11 cellular contexts compared by ENCODE assay signal in genomic region chr18:35998967-35999366, GRCh38.
DNase-seq lines count a peak whose midpoint lies in the region; ATAC-seq and TF ChIP-seq lines count a peak whose summit lies in the region.
"Had no signal": no experiment of that assay in that cellular context is flagged by ENCODE, and none has a peak within 500 bp of the region (broad histone marks: within the 10 kb centered on the region; RNA-seq: fewer than 3 reads in every experiment).

No MANE protein-coding gene starts in this region.

- no peak overlapping the region for H2AFZ ChIP-seq in OCI-LY1 (ENCODE audit: low read length)

- no peaks in the 10 kb centered on the region for H3K9me3 ChIP-seq in OCI-LY1 (ENCODE audit: low read length)

- H3K79me2 ChIP-seq in OCI-LY1 (ENCODE audit: insufficient read depth, low read length): no peaks in the 10 kb centered on the region

- no peaks in the 10 kb centered on the region for H3K27me3 Mint-ChIP-seq in natural killer cell (ENCODE audit: low read depth in 2 of 2)
- H3K27me3 Mint-ChIP-seq in natural killer cell treated with Interleukin-12 subunit alpha and Interleukin-12 subunit beta and Interleukin-15 and Interleukin-18, amount 100 ng/mL, for 72 hours: no peaks in the 10 kb centered on the region
- H3K27me3 Mint-ChIP-seq: activated naive CD8-positive, alpha-beta T cell treated with anti-CD3 and anti-CD28 coated beads for 36 hours had no signal

- H3K27ac ChIP-seq in OCI-LY1 (ENCODE audit: low read depth, low read length, poor library complexity, severe bottlenecking): no peak overlapping the region

- H3K4me3 Mint-ChIP-seq in natural killer cell: no peak overlapping the region
- H3K4me3 Mint-ChIP-seq in natural killer cell treated with Interleukin-12 subunit alpha and Interleukin-12 subunit beta and Interleukin-15 and Interleukin-18, amount 100 ng/mL, for 72 hours: no peak overlapping the region
- H3K4me3 Mint-ChIP-seq: activated naive CD8-positive, alpha-beta T cell treated with anti-CD3 and anti-CD28 coated beads for 36 hours had no signal

- no peak overlapping the region for H3K27ac Mint-ChIP-seq in natural killer cell
- no peak overlapping the region for H3K27ac Mint-ChIP-seq in natural killer cell treated with Interleukin-12 subunit alpha and Interleukin-12 subunit beta and Interleukin-15 and Interleukin-18, amount 100 ng/mL, for 72 hours
- H3K27ac Mint-ChIP-seq: activated naive CD8-positive, alpha-beta T cell treated with anti-CD3 and anti-CD28 coated beads for 36 hours had no signal

- H3K9me3 Mint-ChIP-seq in natural killer cell: no peaks in the 10 kb centered on the region
- no peaks in the 10 kb centered on the region for H3K9me3 Mint-ChIP-seq in natural killer cell treated with Interleukin-12 subunit alpha and Interleukin-12 subunit beta and Interleukin-15 and Interleukin-18, amount 100 ng/mL, for 72 hours
- H3K9me3 Mint-ChIP-seq: activated naive CD8-positive, alpha-beta T cell treated with anti-CD3 and anti-CD28 coated beads for 36 hours had no signal

- H3F3A ChIP-seq in OCI-LY1 (ENCODE audit: insufficient read depth, low read length): no peaks in the 10 kb centered on the region

- no peaks in the 10 kb centered on the region for H3K36me3 ChIP-seq in OCI-LY1 (ENCODE audit: insufficient read depth, low read length)

- intact Hi-C loops in natural killer cell (cut with micrococcal nuclease): no loop called here

- no peaks in the 10 kb centered on the region for H3K36me3 Mint-ChIP-seq in natural killer cell
- H3K36me3 Mint-ChIP-seq in natural killer cell treated with Interleukin-12 subunit alpha and Interleukin-12 subunit beta and Interleukin-15 and Interleukin-18, amount 100 ng/mL, for 72 hours: no peaks in the 10 kb centered on the region
- H3K36me3 Mint-ChIP-seq: activated naive CD8-positive, alpha-beta T cell treated with anti-CD3 and anti-CD28 coated beads for 36 hours had no signal

- no peaks in the 10 kb centered on the region for H3K9me2 ChIP-seq in OCI-LY1 (ENCODE audit: low read depth, low read length)

- DNase-seq in natural killer cell (no peak), epithelial cell of proximal tubule (ENCODE audit: low read depth) (no peak), HPDE6-E6E7 (ENCODE audit: extremely low spot score) (no peak), GF-D8 (lab: John Stamatoyannopoulos, UW) (no peak)
- no peak for DNase-seq in natural killer cell treated with Interleukin-12 subunit alpha and Interleukin-12 subunit beta and Interleukin-15 and Interleukin-18, amount 100 ng/mL, for 72 hours (ENCODE audit: low spot score)
- no peak for DNase-seq in stimulated activated CD4-positive, alpha-beta T cell treated with anti-CD3 and anti-CD28 coated beads, Interleukin-2, amount 100 ng/mL, for 24 hours
- DNase-seq: activated naive CD8-positive, alpha-beta T cell treated with anti-CD3 and anti-CD28 coated beads for 36 hours; foreskin melanocyte; NCI-H2029 had no signal

- peak; percentile 13 for TF ChIP-seq CTCF in natural killer cell (IDR thresholded peaks at IDR 0.05)
- TF ChIP-seq CTCF in OCI-LY1 (IDR thresholded peaks at IDR 0.05; ENCODE audit: low read length): peak; percentile 39
- peak; percentile 35 for TF ChIP-seq CTCF in epithelial cell of proximal tubule (conservative IDR thresholded peaks at IDR 0.05; ENCODE audit: low read depth, low read length)

- peaks cover 14 to 16% of the 10 kb centered on the region in 2 donors for H3K4me1 Mint-ChIP-seq in natural killer cell
- H3K4me1 Mint-ChIP-seq in natural killer cell treated with Interleukin-12 subunit alpha and Interleukin-12 subunit beta and Interleukin-15 and Interleukin-18, amount 100 ng/mL, for 72 hours (ENCODE audit: low read depth in 2 of 2): peaks cover 0 to 12% of the 10 kb centered on the region in 2 donors

- no peak overlapping the region for H3K4me2 ChIP-seq in OCI-LY1 (ENCODE audit: low read length)

- no peaks in the 10 kb centered on the region for H4K20me1 ChIP-seq in OCI-LY1 (ENCODE audit: insufficient read depth, low read length)

- H3K4me1 ChIP-seq in OCI-LY1 (ENCODE audit: insufficient read depth, low read length, severe bottlenecking): no peaks in the 10 kb centered on the region

- H3K27me3 ChIP-seq in OCI-LY1 (ENCODE audit: insufficient read depth, low read length): no peaks in the 10 kb centered on the region

- no peak for ATAC-seq in natural killer cell
- ATAC-seq in natural killer cell treated with Interleukin-12 subunit alpha and Interleukin-12 subunit beta and Interleukin-15 and Interleukin-18, amount 100 ng/mL, for 72 hours: no peak
- no peak for ATAC-seq in GM18907 (IDR thresholded peaks at IDR 0.05; ENCODE audit: unreplicated experiment)

- no peak overlapping the region for H3K9ac ChIP-seq in OCI-LY1 (ENCODE audit: low read length)

- H3K4me3 ChIP-seq in OCI-LY1 (ENCODE audit: low read depth, low read length, poor library complexity, severe bottlenecking): no peak overlapping the region
- H3K4me3 ChIP-seq in epithelial cell of proximal tubule (ENCODE audit: low read depth, low read length): no peak overlapping the region
